17 cellular contexts compared by ENCODE assay signal in the genomic region with DNA sequence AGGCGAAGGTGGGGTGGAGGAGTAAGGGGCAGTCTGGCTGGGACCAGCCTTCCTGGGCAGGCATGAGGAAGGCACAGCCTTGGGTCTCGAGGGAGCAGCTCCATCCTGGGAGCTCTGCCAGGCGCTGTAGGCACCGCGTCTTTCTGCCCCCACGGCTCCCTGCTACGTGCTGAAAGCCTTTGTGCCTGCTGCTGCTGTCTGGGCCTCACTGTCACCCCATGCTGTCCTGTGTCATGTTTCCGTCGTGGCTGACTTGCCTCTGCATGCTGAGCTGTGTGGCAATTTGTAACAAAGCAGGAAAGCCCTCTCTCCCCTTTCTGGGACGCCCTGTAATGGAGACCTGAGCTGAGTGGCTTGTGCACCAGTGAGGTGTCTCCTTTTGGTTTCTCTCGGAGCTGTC.
DNase-seq lines count a peak whose midpoint lies in the region; ATAC-seq and TF ChIP-seq lines count a peak whose summit lies in the region.
"Had no signal": no experiment of that assay in that cellular context is flagged by ENCODE, and none has a peak within 500 bp of the region (broad histone marks: within the 10 kb centered on the region; RNA-seq: fewer than 3 reads in every experiment).

No MANE protein-coding gene starts in this region.

- TF ChIP-seq EP300 in Ishikawa (IDR thresholded peaks at IDR 0.05; ENCODE audit: borderline replicate concordance) (peak; percentile 83), esophagus muscularis mucosa (IDR thresholded peaks at IDR 0.05) (no peak)

- no peak for ATAC-seq in GM19324 (IDR thresholded peaks at IDR 0.05; ENCODE audit: low FRiP score, unreplicated experiment)
- ATAC-seq in GM21576 (IDR thresholded peaks at IDR 0.05; ENCODE audit: unreplicated experiment): no peak
- ATAC-seq: activated CD4-positive, CD25-positive, alpha-beta regulatory T cell treated with anti-CD3 and anti-CD28 coated beads, Interleukin-2, amount 50 U/mL, for 24 hours; natural killer cell; stimulated activated memory B cell treated with anti-CD40 and anti-IgM and Interleukin-4, amounts not matched to agents 10 μg/mL and 1 μg/mL and 100 μg/mL, for 72 hours had no signal

- peak; percentile 50 for DNase-seq in D341Med (ENCODE audit: low spot score)
- peak; percentile 87 for DNase-seq in NCI-H2171 (lab: John Stamatoyannopoulos, UW)
- peak; percentile 5 for DNase-seq in mesendoderm
- DNase-seq in esophagus muscularis mucosa (ENCODE audit: extremely low spot score): no peak
- no peak for DNase-seq in cerebellar cortex (ENCODE audit: low spot score)
- DNase-seq: activated effector memory CD4-positive, alpha-beta T cell treated with Interleukin-2 at 50 U/mL for 16 hours; adrenal gland; caudate nucleus; effector CD4-positive, alpha-beta T cell; natural killer cell; NCI-H226 had no signal

- H2BK120ac ChIP-seq in mesendoderm (ENCODE audit: low read depth, low read length): no peak overlapping the region

- TF ChIP-seq RAD21 in Ishikawa (IDR thresholded peaks at IDR 0.05; ENCODE audit: low read depth): peak; percentile 15; the same call in 1 of the 2 replicates

- H3K27me3 ChIP-seq in mesendoderm (ENCODE audit: insufficient read depth, low read length, poor library complexity): no peaks in the 10 kb centered on the region
- H3K27me3 ChIP-seq in esophagus muscularis mucosa: peaks cover 0 to under 1% (median 0%) of the 10 kb centered on the region in 4 donors
- H3K27me3 ChIP-seq: adrenal gland, tibial artery had no signal

- H4K5ac ChIP-seq in mesendoderm (ENCODE audit: low read length): no peak overlapping the region

- H3K4me2 ChIP-seq in mesendoderm (ENCODE audit: low read length): no peak overlapping the region

- no peak overlapping the region for H3K4ac ChIP-seq in mesendoderm (ENCODE audit: low read depth, low read length)

- H3K9me3 ChIP-seq in esophagus muscularis mucosa: peaks cover 0 to 4% (median 0%) of the 10 kb centered on the region in 4 donors
- H3K9me3 ChIP-seq: adrenal gland, tibial artery had no signal

- H4K8ac ChIP-seq in mesendoderm (ENCODE audit: low read depth, low read length): no peak overlapping the region

- no peak overlapping the region for H2BK15ac ChIP-seq in mesendoderm (replicated peaks; ENCODE audit: low read depth)

- no peak overlapping the region for H3K23ac ChIP-seq in mesendoderm (ENCODE audit: low read length)

- H3K9ac ChIP-seq in mesendoderm (ENCODE audit: low read length): no peak overlapping the region

- no peak overlapping the region for H3K4me3 ChIP-seq in mesendoderm (ENCODE audit: low read length)
- no peak overlapping the region for H3K4me3 ChIP-seq in esophagus muscularis mucosa
- H3K4me3 ChIP-seq: adrenal gland, tibial artery had no signal

- no peaks in the 10 kb centered on the region for H3K79me2 ChIP-seq in mesendoderm (ENCODE audit: control insufficient read depth, insufficient read depth, low read length)

- no CpG with 5 or more reads among the region's 11 CpGs for WGBS in mesendoderm (ENCODE audit: extremely low coverage, insufficient coverage, low lambda C conversion rate)
- 58% methylated on average over 7 of the region's 11 CpGs for WGBS in esophagus muscularis mucosa

- H3K36me3 ChIP-seq in mesendoderm (ENCODE audit: control insufficient read depth, insufficient read depth, low read length) (no peaks in the 10 kb centered on the region), esophagus muscularis mucosa (no peaks in the 10 kb centered on the region)
- H3K36me3 ChIP-seq: adrenal gland, tibial artery had no signal

- H3K56ac ChIP-seq in mesendoderm (ENCODE audit: low read length): no peak overlapping the region

- H3K27ac ChIP-seq in mesendoderm (ENCODE audit: low read depth, low read length): no peak overlapping the region
- H3K27ac ChIP-seq in esophagus muscularis mucosa (replicated peaks in 1 of 4): no peak overlapping the region
- H3K27ac ChIP-seq: adrenal gland had no signal

- no peak overlapping the region for H3K18ac ChIP-seq in mesendoderm (ENCODE audit: low read length)

- no peak for TF ChIP-seq POLR2A in esophagus muscularis mucosa (IDR thresholded peaks at IDR 0.05; ENCODE audit: low read depth)

- no peak overlapping the region for H2BK5ac ChIP-seq in mesendoderm (ENCODE audit: low read length)

- no peaks in the 10 kb centered on the region for H3K79me1 ChIP-seq in mesendoderm (ENCODE audit: low read length)

- intact Hi-C loops in esophagus muscularis mucosa (cut with DNase I): no loop called here

- TF ChIP-seq CTCF in esophagus muscularis mucosa (IDR thresholded peaks at IDR 0.05): no peak

- H2AK5ac ChIP-seq in mesendoderm (ENCODE audit: low read length): no peak overlapping the region

- H3K4me1 ChIP-seq in mesendoderm (ENCODE audit: control insufficient read depth, low read depth, low read length): no peaks in the 10 kb centered on the region
- H3K4me1 ChIP-seq in esophagus muscularis mucosa: no peaks in the 10 kb centered on the region
- H3K4me1 ChIP-seq: adrenal gland had no signal

TF ChIP-seq in Ishikawa, 13 proteins besides CTCF, POLR2A, EP300 and RAD21:
- TF ChIP-seq, protein P1, sequence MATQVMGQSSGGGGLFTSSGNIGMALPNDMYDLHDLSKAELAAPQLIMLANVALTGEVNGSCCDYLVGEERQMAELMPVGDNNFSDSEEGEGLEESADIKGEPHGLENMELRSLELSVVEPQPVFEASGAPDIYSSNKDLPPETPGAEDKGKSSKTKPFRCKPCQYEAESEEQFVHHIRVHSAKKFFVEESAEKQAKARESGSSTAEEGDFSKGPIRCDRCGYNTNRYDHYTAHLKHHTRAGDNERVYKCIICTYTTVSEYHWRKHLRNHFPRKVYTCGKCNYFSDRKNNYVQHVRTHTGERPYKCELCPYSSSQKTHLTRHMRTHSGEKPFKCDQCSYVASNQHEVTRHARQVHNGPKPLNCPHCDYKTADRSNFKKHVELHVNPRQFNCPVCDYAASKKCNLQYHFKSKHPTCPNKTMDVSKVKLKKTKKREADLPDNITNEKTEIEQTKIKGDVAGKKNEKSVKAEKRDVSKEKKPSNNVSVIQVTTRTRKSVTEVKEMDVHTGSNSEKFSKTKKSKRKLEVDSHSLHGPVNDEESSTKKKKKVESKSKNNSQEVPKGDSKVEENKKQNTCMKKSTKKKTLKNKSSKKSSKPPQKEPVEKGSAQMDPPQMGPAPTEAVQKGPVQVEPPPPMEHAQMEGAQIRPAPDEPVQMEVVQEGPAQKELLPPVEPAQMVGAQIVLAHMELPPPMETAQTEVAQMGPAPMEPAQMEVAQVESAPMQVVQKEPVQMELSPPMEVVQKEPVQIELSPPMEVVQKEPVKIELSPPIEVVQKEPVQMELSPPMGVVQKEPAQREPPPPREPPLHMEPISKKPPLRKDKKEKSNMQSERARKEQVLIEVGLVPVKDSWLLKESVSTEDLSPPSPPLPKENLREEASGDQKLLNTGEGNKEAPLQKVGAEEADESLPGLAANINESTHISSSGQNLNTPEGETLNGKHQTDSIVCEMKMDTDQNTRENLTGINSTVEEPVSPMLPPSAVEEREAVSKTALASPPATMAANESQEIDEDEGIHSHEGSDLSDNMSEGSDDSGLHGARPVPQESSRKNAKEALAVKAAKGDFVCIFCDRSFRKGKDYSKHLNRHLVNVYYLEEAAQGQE (IDR thresholded peaks at IDR 0.05; ENCODE audit: low read depth): no peak
- TF ChIP-seq USF1 (IDR thresholded peaks at IDR 0.05) (no peak), CEBPB (IDR thresholded peaks at IDR 0.05) (peak; percentile 78), TEAD4 (IDR thresholded peaks at IDR 0.05) (peak; percentile 43; the same call in 1 of the 2 replicates), ZBTB7A (IDR thresholded peaks at IDR 0.05; ENCODE audit: low read depth) (no peak), TCF12 (IDR thresholded peaks at IDR 0.05; ENCODE audit: low read depth) (peak; percentile 79), FOXM1 (IDR thresholded peaks at IDR 0.05; ENCODE audit: borderline replicate concordance, low read depth) (peak; percentile 41; the same call in 1 of the 2 replicates), NFIC (IDR thresholded peaks at IDR 0.05) (peak; percentile 68)
- TF ChIP-seq, protein P2, sequence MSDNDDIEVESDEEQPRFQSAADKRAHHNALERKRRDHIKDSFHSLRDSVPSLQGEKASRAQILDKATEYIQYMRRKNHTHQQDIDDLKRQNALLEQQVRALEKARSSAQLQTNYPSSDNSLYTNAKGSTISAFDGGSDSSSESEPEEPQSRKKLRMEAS (IDR thresholded peaks at IDR 0.05): peak; percentile 66
TF ChIP-seq in Ishikawa: peak in this region for 6.

Comparison
In these comparisons a context has a peak if more than half of its experiments do, and no peak if none do; other contexts are left out.
1. DNase-seq: peak in D341Med (single experiment), NCI-H2171 (single experiment) and mesendoderm (single experiment); none in esophagus muscularis mucosa (single experiment) and cerebellar cortex (single experiment).